29 cellular contexts compared by ENCODE assay signal in genomic region chr17:68834328-68834836, GRCh38.
"Had no signal": no experiment of that assay in that cellular context is flagged by ENCODE, and none has a peak within 500 bp of the region (broad histone marks: within the 10 kb centered on the region; RNA-seq: fewer than 3 reads in every experiment).

No MANE protein-coding gene starts in this region.

- H3K36me3 ChIP-seq: gastroesophageal sphincter, heart right ventricle, left lung, lower lobe of right lung, sigmoid colon, thoracic aorta, tibial nerve, upper lobe of left lung had no signal

- DNase-seq: cerebellar nuclear complex; cortex of kidney; dorsolateral prefrontal cortex; effector CD4-positive, alpha-beta T cell; foreskin keratinocyte; heart right ventricle; hippocampal formation; left cardiac atrium; left lung; lower lobe of right lung; mucosa of descending colon; naive thymus-derived CD4-positive, alpha-beta T cell; nucleus accumbens; posterior cingulate gyrus; psoas muscle; right cardiac atrium; sigmoid colon; stimulated activated CD4-positive, alpha-beta T cell treated with anti-CD3 and anti-CD28 coated beads, Interleukin-15, amount 100 ng/mL, for 24 hours; stimulated activated CD4-positive, alpha-beta T cell treated with anti-CD3 and anti-CD28 coated beads, Interleukin-2, amount 100 ng/mL, for 48 hours; stimulated activated naive B cell treated with anti-CD40 and anti-IgM and Interleukin-4, amounts not matched to agents 10 μg/mL and 1 μg/mL and 100 μg/mL, for 72 hours; upper lobe of left lung had no signal

- H3K36me3 Mint-ChIP-seq: mesothelial cell of epicardium; naive thymus-derived CD4-positive, alpha-beta T cell had no signal

- H3K9me3 ChIP-seq: gastroesophageal sphincter, heart right ventricle, left lung, lower lobe of right lung, mucosa of descending colon, psoas muscle, sigmoid colon, thoracic aorta, tibial nerve, upper lobe of left lung had no signal

- H3K27ac Mint-ChIP-seq: memory B cell; mesothelial cell of epicardium; naive thymus-derived CD4-positive, alpha-beta T cell; nephron; stimulated activated naive B cell treated with anti-CD40 and anti-IgM and Interleukin-4, amounts not matched to agents 10 μg/mL and 1 μg/mL and 100 μg/mL, for 72 hours; stimulated activated naive CD8-positive, alpha-beta T cell treated with anti-CD3 and anti-CD28 coated beads, Interleukin-15, Interleukin-2, amounts not matched to agents 100 ng/mL and 50 ng/mL, for 24 hours had no signal

- H3K27ac ChIP-seq: foreskin keratinocyte, gastroesophageal sphincter, left lung, lower lobe of right lung, psoas muscle, thoracic aorta, upper lobe of left lung had no signal

- H3K4me3 Mint-ChIP-seq: memory B cell; mesothelial cell of epicardium; naive thymus-derived CD4-positive, alpha-beta T cell; nephron; stimulated activated naive B cell treated with anti-CD40 and anti-IgM and Interleukin-4, amounts not matched to agents 10 μg/mL and 1 μg/mL and 100 μg/mL, for 72 hours; stimulated activated naive CD8-positive, alpha-beta T cell treated with anti-CD3 and anti-CD28 coated beads, Interleukin-15, Interleukin-2, amounts not matched to agents 100 ng/mL and 50 ng/mL, for 24 hours had no signal

- H3K4me1 ChIP-seq: foreskin keratinocyte, gastroesophageal sphincter, left lung, psoas muscle had no signal

- H3K27me3 ChIP-seq: dorsolateral prefrontal cortex, foreskin keratinocyte, gastroesophageal sphincter, heart right ventricle, left lung, sigmoid colon, tibial nerve, upper lobe of left lung had no signal

- H3K4me3 ChIP-seq: dorsolateral prefrontal cortex, gastroesophageal sphincter, heart right ventricle, left lung, lower lobe of right lung, mucosa of descending colon, psoas muscle, sigmoid colon, skin epidermis, thoracic aorta, tibial nerve, upper lobe of left lung had no signal

- H3K9me3 Mint-ChIP-seq: stimulated activated naive CD8-positive, alpha-beta T cell treated with anti-CD3 and anti-CD28 coated beads, Interleukin-15, Interleukin-2, amounts not matched to agents 100 ng/mL and 50 ng/mL, for 24 hours had no signal
